Comparison of ENCODE assay signal across 8 cellular contexts in the genomic region with DNA sequence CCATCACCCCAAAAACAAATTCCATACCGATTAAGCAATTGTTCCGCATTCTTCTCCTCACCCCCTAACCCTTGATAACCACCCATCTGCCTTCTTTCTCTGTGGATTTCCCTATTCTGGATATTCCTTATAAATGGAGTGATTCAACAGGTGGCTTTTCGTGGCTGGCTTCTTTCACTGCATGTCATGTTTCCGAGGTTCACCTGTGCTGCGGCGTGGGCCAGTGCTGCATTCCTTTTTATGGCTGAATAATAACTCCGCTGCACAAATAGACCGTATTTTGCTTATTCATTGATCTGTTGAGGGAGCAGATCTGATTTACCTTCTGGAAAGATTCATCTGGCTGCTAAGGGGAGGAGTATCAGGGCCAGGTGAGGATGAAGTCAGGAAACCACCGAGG.
"Had no signal": no experiment of that assay in that cellular context is flagged by ENCODE, and none has a peak within 500 bp of the region (broad histone marks: within the 10 kb centered on the region; RNA-seq: fewer than 3 reads in every experiment).

No MANE protein-coding gene starts in this region.

- H3K4me3 ChIP-seq: K562 had no signal

- H3K9ac ChIP-seq: KMS-11 had no signal

- ATAC-seq: HepG2, K562 had no signal

- H3K27ac ChIP-seq: HL-60, KMS-11 had no signal

- H3K4me2 ChIP-seq: KMS-11 had no signal

- DNase-seq: IMR-90, Karpas-422, KBM-7, KG1 had no signal
